1 cellular context compared by ENCODE assay signal in the genomic region with DNA sequence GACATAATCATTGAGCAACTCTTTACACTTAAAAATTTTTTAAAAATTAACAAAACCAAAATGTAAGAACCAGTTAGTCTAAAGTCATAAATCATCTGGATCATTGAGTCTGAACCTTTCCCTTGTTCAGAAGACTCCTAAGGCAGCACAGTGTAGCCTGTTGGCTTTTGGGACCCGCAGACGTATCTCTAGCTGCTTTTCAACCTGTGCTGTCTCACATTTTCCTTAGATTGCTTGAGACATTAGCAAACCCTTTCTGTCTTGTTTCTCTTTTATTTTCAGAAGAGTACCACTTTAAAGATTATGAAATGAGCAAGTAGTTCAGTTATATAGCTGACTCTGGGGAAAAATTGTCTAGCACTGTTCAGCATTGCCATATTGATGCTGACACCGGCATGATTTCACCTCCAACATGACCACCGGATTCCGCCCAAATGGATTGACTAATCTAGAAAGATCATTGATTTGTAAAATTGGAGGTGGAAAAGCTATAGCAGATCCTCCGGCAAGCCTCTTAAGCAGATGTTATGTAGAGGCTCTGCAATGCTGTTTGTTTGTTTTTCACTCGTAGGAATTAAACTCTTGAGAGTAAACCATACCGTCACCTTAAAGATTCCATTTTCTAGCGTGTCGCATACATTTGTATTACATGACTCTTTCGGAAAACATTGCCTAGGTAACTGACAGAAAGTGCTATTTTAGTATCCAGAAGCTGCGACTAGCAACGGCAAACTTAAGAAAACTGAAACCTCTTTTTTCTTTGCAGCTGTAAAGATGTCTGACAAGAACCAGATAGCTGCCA.
TF ChIP-seq lines count a peak whose summit lies in the region.

No MANE protein-coding gene starts in this region.

TF ChIP-seq in GM12878, 131 proteins besides CTCF, POLR2A, EP300 and RAD21:
- TF ChIP-seq MEF2B (IDR thresholded peaks at IDR 0.05; ENCODE audit: partially characterized antibody, poor library complexity, severe bottlenecking): peak; percentile 64
- no peak for TF ChIP-seq NFXL1 (IDR thresholded peaks at IDR 0.05; ENCODE audit: borderline replicate concordance)
- TF ChIP-seq, protein P1, sequence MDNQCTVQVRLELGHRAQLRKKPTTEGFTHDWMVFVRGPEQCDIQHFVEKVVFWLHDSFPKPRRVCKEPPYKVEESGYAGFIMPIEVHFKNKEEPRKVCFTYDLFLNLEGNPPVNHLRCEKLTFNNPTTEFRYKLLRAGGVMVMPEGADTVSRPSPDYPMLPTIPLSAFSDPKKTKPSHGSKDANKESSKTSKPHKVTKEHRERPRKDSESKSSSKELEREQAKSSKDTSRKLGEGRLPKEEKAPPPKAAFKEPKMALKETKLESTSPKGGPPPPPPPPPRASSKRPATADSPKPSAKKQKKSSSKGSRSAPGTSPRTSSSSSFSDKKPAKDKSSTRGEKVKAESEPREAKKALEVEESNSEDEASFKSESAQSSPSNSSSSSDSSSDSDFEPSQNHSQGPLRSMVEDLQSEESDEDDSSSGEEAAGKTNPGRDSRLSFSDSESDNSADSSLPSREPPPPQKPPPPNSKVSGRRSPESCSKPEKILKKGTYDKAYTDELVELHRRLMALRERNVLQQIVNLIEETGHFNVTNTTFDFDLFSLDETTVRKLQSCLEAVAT (IDR thresholded peaks at IDR 0.05): peak; percentile 56; the same call in 1 of the 2 replicates
- TF ChIP-seq HDGF (IDR thresholded peaks at IDR 0.05): no peak
- peak; percentile 86 for TF ChIP-seq MEF2A (IDR thresholded peaks at IDR 0.05; ENCODE audit: insufficient read depth, low read depth, low read length)
